ENCODE assay signal across 25 cellular contexts in the genomic region with DNA sequence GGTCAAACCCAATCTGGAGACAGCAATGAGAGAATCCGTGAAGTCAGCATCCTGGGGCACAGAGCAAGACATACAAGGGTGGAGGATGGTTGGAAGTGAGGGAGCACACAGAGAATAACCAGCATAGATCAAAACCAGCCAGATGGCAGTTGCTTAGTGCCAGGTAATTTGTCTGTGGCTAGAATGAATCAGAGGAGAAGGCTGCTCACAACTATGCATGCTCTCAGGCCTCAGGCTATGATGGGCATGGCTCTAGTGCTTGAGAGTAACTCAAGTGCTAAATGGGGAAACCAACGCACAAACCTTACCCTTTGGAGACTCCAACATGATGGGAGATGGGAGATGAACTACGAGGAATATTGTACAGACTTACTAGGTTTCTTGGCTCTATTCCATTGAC.
DNase-seq lines count a peak whose midpoint lies in the region; ATAC-seq and TF ChIP-seq lines count a peak whose summit lies in the region.
"Had no signal": no experiment of that assay in that cellular context is flagged by ENCODE, and none has a peak within 500 bp of the region (broad histone marks: within the 10 kb centered on the region; RNA-seq: fewer than 3 reads in every experiment).

No MANE protein-coding gene starts in this region.

- H3K4me1 Mint-ChIP-seq in stimulated activated memory B cell treated with anti-CD40 and anti-IgM and Interleukin-4, amounts not matched to agents 10 μg/mL and 1 μg/mL and 100 μg/mL, for 72 hours, result no peaks in the 10 kb centered on the region
- H3K4me1 Mint-ChIP-seq: GM23338 had no signal

- no peaks in the 10 kb centered on the region for H3K4me1 ChIP-seq in gastrocnemius medialis

- no peak overlapping the region for H3K27ac ChIP-seq in gastrocnemius medialis

- H3K27ac Mint-ChIP-seq in stimulated activated memory B cell treated with anti-CD40 and anti-IgM and Interleukin-4, amounts not matched to agents 10 μg/mL and 1 μg/mL and 100 μg/mL, for 72 hours, result no peak overlapping the region
- H3K27ac Mint-ChIP-seq: CD8-positive, alpha-beta T cell; GM23338; T-helper 1 cell treated with Interleukin-12 subunit alpha and Interleukin-12 subunit beta and Interleukin-4 antibody, amounts not matched to agents 30 μg/mL and 1 μg/mL, for 36 hours had no signal

- TF ChIP-seq POLR2A in gastrocnemius medialis (IDR thresholded peaks at IDR 0.05), result no peak

- peaks cover 7% of the 10 kb centered on the region for H3K9me3 Mint-ChIP-seq in stimulated activated memory B cell treated with anti-CD40 and anti-IgM and Interleukin-4, amounts not matched to agents 10 μg/mL and 1 μg/mL and 100 μg/mL, for 72 hours
- H3K9me3 Mint-ChIP-seq: T-helper 1 cell treated with Interleukin-12 subunit alpha and Interleukin-12 subunit beta and Interleukin-4 antibody, amounts not matched to agents 30 μg/mL and 1 μg/mL, for 36 hours had no signal

- H3K4me3 ChIP-seq in MG63 (no peak overlapping the region), epithelial cell of esophagus (ENCODE audit: low read length) (no peak overlapping the region), gastrocnemius medialis (no peak overlapping the region)
- H3K4me3 ChIP-seq: GM23338 had no signal

- H3K27me3 ChIP-seq in MG63 (no peaks in the 10 kb centered on the region), gastrocnemius medialis (no peaks in the 10 kb centered on the region)

- intact Hi-C loops in gastrocnemius medialis (cut with DNase I; ENCODE audit: low total_unique reads), result no loop called here

- H3K36me3 ChIP-seq in MG63, result no peaks in the 10 kb centered on the region
- no peaks in the 10 kb centered on the region for H3K36me3 ChIP-seq in gastrocnemius medialis

- DNase-seq in EL (peak; percentile 63), MG63 (peak; percentile 44), epithelial cell of esophagus (ENCODE audit: low read depth) (peak; percentile 86), gastrocnemius medialis (no peak)
- DNase-seq in activated CD4-positive, CD25-positive, alpha-beta regulatory T cell treated with anti-CD3 and anti-CD28 coated beads, Interleukin-2, amount 50 U/mL, for 72 hours, result no peak
- DNase-seq: ACHN; AML-193; C1 segment of cervical spinal cord; Calu3; CD8-positive, alpha-beta T cell; HCEC 1CT; Karpas-422; MM.1S; NCI-H1092; NCI-H1436; NCI-H187 treated with DMSO at 0.1 percent for 48 hours; NCI-H2107; NCI-H510A; NCI-H774; OCI-M1; Right ventricle myocardium superior had no signal

- TF ChIP-seq CTCF in epithelial cell of esophagus (IDR thresholded peaks at IDR 0.05; ENCODE audit: insufficient read depth, low read depth, low read length, missing control alignments) (no peak), gastrocnemius medialis (IDR thresholded peaks at IDR 0.05 in 4 of 5, conservative IDR thresholded peaks at IDR 0.05 in 1 of 5) (no peak)

- in situ Hi-C loops in gastrocnemius medialis (cut with MboI; ENCODE audit: low sequenced_read_pairs in 4 of 4), result no loop called here

- H3K9me3 ChIP-seq in MG63 (no peaks in the 10 kb centered on the region), gastrocnemius medialis (no peaks in the 10 kb centered on the region)

- H3K27me3 Mint-ChIP-seq in stimulated activated memory B cell treated with anti-CD40 and anti-IgM and Interleukin-4, amounts not matched to agents 10 μg/mL and 1 μg/mL and 100 μg/mL, for 72 hours, result peaks cover 9% of the 10 kb centered on the region

- H3K36me3 Mint-ChIP-seq in stimulated activated memory B cell treated with anti-CD40 and anti-IgM and Interleukin-4, amounts not matched to agents 10 μg/mL and 1 μg/mL and 100 μg/mL, for 72 hours, result no peaks in the 10 kb centered on the region
- H3K36me3 Mint-ChIP-seq: CD8-positive, alpha-beta T cell had no signal

- H3K4me3 Mint-ChIP-seq in stimulated activated memory B cell treated with anti-CD40 and anti-IgM and Interleukin-4, amounts not matched to agents 10 μg/mL and 1 μg/mL and 100 μg/mL, for 72 hours, result no peak overlapping the region
- H3K4me3 Mint-ChIP-seq: CD8-positive, alpha-beta T cell; GM23338; T-helper 1 cell treated with Interleukin-12 subunit alpha and Interleukin-12 subunit beta and Interleukin-4 antibody, amounts not matched to agents 30 μg/mL and 1 μg/mL, for 36 hours had no signal

- peak; percentile 13 for ATAC-seq in stimulated activated memory B cell treated with anti-CD40 and anti-IgM and Interleukin-4, amounts not matched to agents 10 μg/mL and 1 μg/mL and 100 μg/mL, for 72 hours
- no peak for ATAC-seq in HG02885 (IDR thresholded peaks at IDR 0.05; ENCODE audit: poor library complexity, unreplicated experiment)
- ATAC-seq in gastrocnemius medialis, result no peak
- ATAC-seq: CD8-positive, alpha-beta T cell; GM23338 had no signal

Comparison
In these comparisons a context has a peak if more than half of its experiments do, and no peak if none do; other contexts are left out.
1. DNase-seq: peak in EL (single experiment), MG63 (single experiment) and epithelial cell of esophagus (single experiment); none in activated CD4-positive, CD25-positive, alpha-beta regulatory T cell treated with anti-CD3 and anti-CD28 coated beads, Interleukin-2, amount 50 U/mL, for 72 hours (single experiment) and gastrocnemius medialis (0 of 2).